Comparison of ENCODE assay signal across 19 cellular contexts in genomic region chr2:9416267-9416961, GRCh38. TPM values are rescaled to one million over a fixed set of nuclear protein-coding genes. Genes with fewer than 3 reads are reported as not detected.
A peak's percentile ranks its signal among the peaks of the same experiment; 100 is the strongest.
DNase-seq lines count a peak whose midpoint lies in the region; ATAC-seq, FAIRE-seq and TF ChIP-seq lines count a peak whose summit lies in the region.
"Had no signal": no experiment of that assay in that cellular context is flagged by ENCODE, and none has a peak within 500 bp of the region (broad histone marks: within the 10 kb centered on the region; RNA-seq: fewer than 3 reads in every experiment).

No MANE protein-coding gene starts in this region.

- no peak for DNase-seq in activated CD4-positive, alpha-beta T cell treated with anti-CD3 and anti-CD28 coated beads for 36 hours
- no peak for DNase-seq in activated CD4-positive, alpha-beta T cell treated with anti-CD3 and anti-CD28 coated beads, Interleukin-2, amount 50 U/mL, for 4 hours
- no peak for DNase-seq in RWPE2 (ENCODE audit: low spot score)
- DNase-seq in central memory CD8-positive, alpha-beta T cell (ENCODE audit: low spot score in 2 of 2) = no peak
- DNase-seq in progenitor cell of endocrine pancreas (ENCODE audit: low spot score, unreplicated experiment) = no peak
- no peak for DNase-seq in GM19239 (ENCODE audit: insufficient read length, low spot score)
- no peak for DNase-seq in neuronal stem cell (ENCODE audit: low spot score)
- DNase-seq: 8988T; activated CD4-positive, alpha-beta memory T cell treated with anti-CD3 and anti-CD28 coated beads, Interleukin-2, amount 10 ng/mL, durations not matched to agents 7 days and 5 days; cerebellar nuclear complex; effector CD8-positive, alpha-beta T cell; NCI-H2029 treated with DMSO at 0.1 percent for 48 hours; NCI-H446 treated with DMSO at 0.1 percent for 48 hours; ovary; sigmoid colon; stomach had no signal

- H3K36me3 ChIP-seq in RWPE2 (ENCODE audit: low read depth) (peaks cover 58% of the 10 kb centered on the region), neuronal stem cell (replicated peaks in 1 of 2; ENCODE audit: control insufficient read depth in 2 of 2, insufficient read depth in 2 of 2, low read length in 2 of 2) (peaks cover 0 to 27% of the 10 kb centered on the region in 2 donors)
- H3K36me3 ChIP-seq: ovary had no signal

- no peak overlapping the region for H3K9ac ChIP-seq in neuronal stem cell (ENCODE audit: low read depth, low read length, poor library complexity)

- H3K4me3 ChIP-seq in RWPE2 (ENCODE audit: severe bottlenecking) (no peak overlapping the region), neuronal stem cell (ENCODE audit: low read length in 2 of 2) (no peak overlapping the region)
- H3K4me3 ChIP-seq: GM23338, ovary, sigmoid colon, stomach had no signal

- CTCF ChIA-PET in activated CD4-positive, alpha-beta T cell treated with anti-CD3 and anti-CD28 coated beads for 36 hours (lab: Charles Lee) = interaction anchor here (0.6 kb wide), 1 partner anchor 258 kb away, joined by 3 read pairs; no protein-coding TSS in a partner anchor

- H3K4ac ChIP-seq in neuronal stem cell (ENCODE audit: low read length) = no peak overlapping the region

- no peak overlapping the region for H4K8ac ChIP-seq in neuronal stem cell (ENCODE audit: low read depth, low read length)

- H2BK15ac ChIP-seq in neuronal stem cell (ENCODE audit: low read length) = no peak overlapping the region

- no peak overlapping the region for H2AK5ac ChIP-seq in neuronal stem cell (ENCODE audit: low read depth, low read length)

- peaks cover 49% of the 10 kb centered on the region for H3K36me3 Mint-ChIP-seq in activated CD4-positive, alpha-beta T cell treated with anti-CD3 and anti-CD28 coated beads for 36 hours (ENCODE audit: low read depth)
- peaks cover 30% of the 10 kb centered on the region for H3K36me3 Mint-ChIP-seq in central memory CD8-positive, alpha-beta T cell (ENCODE audit: insufficient read depth)
- peaks cover 6% of the 10 kb centered on the region for H3K36me3 Mint-ChIP-seq in progenitor cell of endocrine pancreas (ENCODE audit: insufficient read depth)

- H2BK5ac ChIP-seq in neuronal stem cell (ENCODE audit: low read length) = no peak overlapping the region

- no peak for FAIRE-seq in GM19239 (lab: Jason Lieb, UNC)

- no peak for TF ChIP-seq CTCF in RWPE2 (IDR thresholded peaks at IDR 0.05; ENCODE audit: poor library complexity, severe bottlenecking)
- TF ChIP-seq CTCF in progenitor cell of endocrine pancreas (IDR thresholded peaks at IDR 0.05; ENCODE audit: unreplicated experiment) = no peak

- no peak overlapping the region for H2BK120ac ChIP-seq in neuronal stem cell (ENCODE audit: low read depth, low read length)

- H3K27ac Mint-ChIP-seq in activated CD4-positive, alpha-beta T cell treated with anti-CD3 and anti-CD28 coated beads for 36 hours = peak overlapping the region; percentile 32
- peak overlapping the region; percentile 63 for H3K27ac Mint-ChIP-seq in central memory CD8-positive, alpha-beta T cell (ENCODE audit: low read depth)
- peak overlapping the region; percentile 32 for H3K27ac Mint-ChIP-seq in progenitor cell of endocrine pancreas
- H3K27ac Mint-ChIP-seq: activated CD4-positive, alpha-beta memory T cell treated with anti-CD3 and anti-CD28 coated beads, Interleukin-2, amount 10 ng/mL, durations not matched to agents 7 days and 5 days; B cell; GM23338 had no signal

- no peaks in the 10 kb centered on the region for H3K79me1 ChIP-seq in neuronal stem cell (ENCODE audit: low read depth, low read length)

- no peak overlapping the region for H3K4me2 ChIP-seq in neuronal stem cell (ENCODE audit: insufficient read depth, low read length, poor library complexity, severe bottlenecking)
- H3K4me2 ChIP-seq: GM23338 had no signal

- H3K4me1 ChIP-seq in RWPE2 (ENCODE audit: insufficient read depth, poor library complexity, severe bottlenecking) = peaks cover 14% of the 10 kb centered on the region
- no peaks in the 10 kb centered on the region for H3K4me1 ChIP-seq in neuronal stem cell (ENCODE audit: control insufficient read depth in 2 of 2, insufficient read depth in 1 of 2, low read depth in 1 of 2, low read length in 2 of 2)

- no peak for ATAC-seq in activated CD4-positive, alpha-beta T cell treated with anti-CD3 and anti-CD28 coated beads for 36 hours
- ATAC-seq in RWPE2 (ENCODE audit: low read depth) (peak; percentile 96), HG03521 (IDR thresholded peaks at IDR 0.05; ENCODE audit: unreplicated experiment) (no peak)
- no peak for ATAC-seq in central memory CD8-positive, alpha-beta T cell (replicated peaks; ENCODE audit: extremely low read depth, poor library complexity, severe bottlenecking)

- intact Hi-C loops in activated CD4-positive, alpha-beta T cell treated with anti-CD3 and anti-CD28 coated beads for 36 hours (cut with DNase I, micrococcal nuclease) = no loop called here

- H3K9me3 Mint-ChIP-seq in activated CD4-positive, alpha-beta T cell treated with anti-CD3 and anti-CD28 coated beads for 36 hours (ENCODE audit: low read depth) = no peaks in the 10 kb centered on the region
- no peaks in the 10 kb centered on the region for H3K9me3 Mint-ChIP-seq in central memory CD8-positive, alpha-beta T cell
- no peaks in the 10 kb centered on the region for H3K9me3 Mint-ChIP-seq in progenitor cell of endocrine pancreas (ENCODE audit: low read depth)
- H3K9me3 Mint-ChIP-seq: activated CD4-positive, alpha-beta memory T cell treated with anti-CD3 and anti-CD28 coated beads, Interleukin-2, amount 10 ng/mL, durations not matched to agents 7 days and 5 days; GM23338 had no signal

- H3K23ac ChIP-seq in neuronal stem cell (ENCODE audit: low read depth, low read length, poor library complexity) = no peak overlapping the region

- peak overlapping the region; percentile 75 for H3K27ac ChIP-seq in RWPE2 (ENCODE audit: poor library complexity, severe bottlenecking)
- H3K27ac ChIP-seq in neuronal stem cell (replicated peaks; ENCODE audit: low read length) = no peak overlapping the region
- H3K27ac ChIP-seq: ovary, sigmoid colon, stomach had no signal

- H3K18ac ChIP-seq in neuronal stem cell (ENCODE audit: low read length) = no peak overlapping the region

- no peak overlapping the region for H3K14ac ChIP-seq in neuronal stem cell (ENCODE audit: low read length)

- no peak overlapping the region for H3K4me3 Mint-ChIP-seq in activated CD4-positive, alpha-beta T cell treated with anti-CD3 and anti-CD28 coated beads for 36 hours
- peak overlapping the region; percentile 1 for H3K4me3 Mint-ChIP-seq in central memory CD8-positive, alpha-beta T cell
- H3K4me3 Mint-ChIP-seq in progenitor cell of endocrine pancreas (ENCODE audit: low read depth) = no peak overlapping the region
- H3K4me3 Mint-ChIP-seq: activated CD4-positive, alpha-beta memory T cell treated with anti-CD3 and anti-CD28 coated beads, Interleukin-2, amount 10 ng/mL, durations not matched to agents 7 days and 5 days; B cell; GM23338 had no signal

- no peak overlapping the region for H2AFZ ChIP-seq in neuronal stem cell (ENCODE audit: low read length)
- H2AFZ ChIP-seq: GM23338 had no signal

- no peaks in the 10 kb centered on the region for H3K27me3 Mint-ChIP-seq in activated CD4-positive, alpha-beta T cell treated with anti-CD3 and anti-CD28 coated beads for 36 hours
- H3K27me3 Mint-ChIP-seq in central memory CD8-positive, alpha-beta T cell = no peaks in the 10 kb centered on the region
- H3K27me3 Mint-ChIP-seq in progenitor cell of endocrine pancreas = no peaks in the 10 kb centered on the region
- H3K27me3 Mint-ChIP-seq: activated CD4-positive, alpha-beta memory T cell treated with anti-CD3 and anti-CD28 coated beads, Interleukin-2, amount 10 ng/mL, durations not matched to agents 7 days and 5 days; B cell had no signal

- peaks cover 46% of the 10 kb centered on the region for H3K4me1 Mint-ChIP-seq in activated CD4-positive, alpha-beta T cell treated with anti-CD3 and anti-CD28 coated beads for 36 hours
- H3K4me1 Mint-ChIP-seq in central memory CD8-positive, alpha-beta T cell = peaks cover 53% of the 10 kb centered on the region
- H3K4me1 Mint-ChIP-seq in progenitor cell of endocrine pancreas (ENCODE audit: low read depth) = no peaks in the 10 kb centered on the region
- H3K4me1 Mint-ChIP-seq: GM23338 had no signal

- H3K9me3 ChIP-seq in RWPE2 (ENCODE audit: severe bottlenecking) (no peaks in the 10 kb centered on the region), neuronal stem cell (replicated peaks in 1 of 2; ENCODE audit: control insufficient read depth in 2 of 2, insufficient read depth in 1 of 2, low read depth in 1 of 2, low read length in 2 of 2) (no peaks in the 10 kb centered on the region)
- H3K9me3 ChIP-seq: ovary, sigmoid colon, stomach had no signal

- H2BK12ac ChIP-seq in neuronal stem cell (ENCODE audit: low read length) = no peak overlapping the region

- H4K91ac ChIP-seq in neuronal stem cell (ENCODE audit: low read depth, low read length, poor library complexity) = no peak overlapping the region

- no peaks in the 10 kb centered on the region for H3K27me3 ChIP-seq in RWPE2 (ENCODE audit: insufficient read depth, poor library complexity, severe bottlenecking)
- H3K27me3 ChIP-seq in neuronal stem cell (ENCODE audit: control insufficient read depth in 3 of 3, insufficient read depth in 3 of 3, low read depth in 1 of 3, low read length in 3 of 3) = no peaks in the 10 kb centered on the region
- H3K27me3 ChIP-seq: ovary, sigmoid colon, stomach had no signal

- POLR2A ChIA-PET in activated CD4-positive, alpha-beta T cell treated with anti-CD3 and anti-CD28 coated beads for 36 hours (lab: Charles Lee) = no interaction called here

- no CpG with 5 or more reads among the region's 9 CpGs for WGBS in neuronal stem cell (ENCODE audit: extremely low coverage in 2 of 2, insufficient read length in 2 of 2, insufficient replicate concordance in 1 of 2), 2 donors

RNA-seq across cellular contexts. Expression of gene ITGB1BP1, which starts 6.9 kb away (rescaled TPM):
- total RNA-seq in activated CD4-positive, alpha-beta T cell treated with anti-CD3 and anti-CD28 coated beads for 36 hours = 10 to 100 TPM; 89.7 to 92.1 TPM
- 40.7 and 41.8 TPM in 2 replicates for total RNA-seq in progenitor cell of endocrine pancreas
- polyA plus RNA-seq in neuronal stem cell (2013, experiment 1 of 2) = 50.0 TPM
- 49.6 TPM for polyA plus RNA-seq in neuronal stem cell (2013, experiment 2 of 2)

RNA-seq across cellular contexts. Expression of gene CPSF3, which starts 7.0 kb away (rescaled TPM):
- 100 to 1,000 TPM in 1 of 2 experiments, 10 to 100 TPM in 1; 72.3 to 103 TPM for total RNA-seq in activated CD4-positive, alpha-beta T cell treated with anti-CD3 and anti-CD28 coated beads for 36 hours
- 60.3 and 60.4 TPM in 2 replicates for total RNA-seq in progenitor cell of endocrine pancreas
- polyA plus RNA-seq in neuronal stem cell (2013, experiment 1 of 2) = 78.4 TPM
- 77.6 TPM for polyA plus RNA-seq in neuronal stem cell (2013, experiment 2 of 2)

RNA-seq across cellular contexts. Expression of gene IAH1, which starts 57.9 kb away (rescaled TPM):
- total RNA-seq in activated CD4-positive, alpha-beta T cell treated with anti-CD3 and anti-CD28 coated beads for 36 hours = 10 to 100 TPM; 53.7 to 63.7 TPM
- 36.6 and 37.4 TPM in 2 replicates for total RNA-seq in progenitor cell of endocrine pancreas
- polyA plus RNA-seq in neuronal stem cell (2013, experiment 1 of 2) = 20.1 TPM
- polyA plus RNA-seq in neuronal stem cell (2013, experiment 2 of 2) = 21.3 TPM
